ENCODE assay signal across 1 cellular context in genomic region chrX:94454159-94454558, GRCh38.
TF ChIP-seq lines count a peak whose summit lies in the region.

No MANE protein-coding gene starts in this region.

TF ChIP-seq in GM23338, 12 proteins besides CTCF, POLR2A, EP300 and RAD21 (continued from another document):
- TF ChIP-seq, protein P1, sequence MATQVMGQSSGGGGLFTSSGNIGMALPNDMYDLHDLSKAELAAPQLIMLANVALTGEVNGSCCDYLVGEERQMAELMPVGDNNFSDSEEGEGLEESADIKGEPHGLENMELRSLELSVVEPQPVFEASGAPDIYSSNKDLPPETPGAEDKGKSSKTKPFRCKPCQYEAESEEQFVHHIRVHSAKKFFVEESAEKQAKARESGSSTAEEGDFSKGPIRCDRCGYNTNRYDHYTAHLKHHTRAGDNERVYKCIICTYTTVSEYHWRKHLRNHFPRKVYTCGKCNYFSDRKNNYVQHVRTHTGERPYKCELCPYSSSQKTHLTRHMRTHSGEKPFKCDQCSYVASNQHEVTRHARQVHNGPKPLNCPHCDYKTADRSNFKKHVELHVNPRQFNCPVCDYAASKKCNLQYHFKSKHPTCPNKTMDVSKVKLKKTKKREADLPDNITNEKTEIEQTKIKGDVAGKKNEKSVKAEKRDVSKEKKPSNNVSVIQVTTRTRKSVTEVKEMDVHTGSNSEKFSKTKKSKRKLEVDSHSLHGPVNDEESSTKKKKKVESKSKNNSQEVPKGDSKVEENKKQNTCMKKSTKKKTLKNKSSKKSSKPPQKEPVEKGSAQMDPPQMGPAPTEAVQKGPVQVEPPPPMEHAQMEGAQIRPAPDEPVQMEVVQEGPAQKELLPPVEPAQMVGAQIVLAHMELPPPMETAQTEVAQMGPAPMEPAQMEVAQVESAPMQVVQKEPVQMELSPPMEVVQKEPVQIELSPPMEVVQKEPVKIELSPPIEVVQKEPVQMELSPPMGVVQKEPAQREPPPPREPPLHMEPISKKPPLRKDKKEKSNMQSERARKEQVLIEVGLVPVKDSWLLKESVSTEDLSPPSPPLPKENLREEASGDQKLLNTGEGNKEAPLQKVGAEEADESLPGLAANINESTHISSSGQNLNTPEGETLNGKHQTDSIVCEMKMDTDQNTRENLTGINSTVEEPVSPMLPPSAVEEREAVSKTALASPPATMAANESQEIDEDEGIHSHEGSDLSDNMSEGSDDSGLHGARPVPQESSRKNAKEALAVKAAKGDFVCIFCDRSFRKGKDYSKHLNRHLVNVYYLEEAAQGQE (IDR thresholded peaks at IDR 0.05; ENCODE audit: unreplicated experiment), result no peak
- TF ChIP-seq CREB1 (CRISPR knock-in tag; IDR thresholded peaks at IDR 0.05; ENCODE audit: low read depth) (no peak), STAT1 (IDR thresholded peaks at IDR 0.05; ENCODE audit: unreplicated experiment) (no peak), ZNF114 (CRISPR knock-in tag; IDR thresholded peaks at IDR 0.05) (no peak), ETS1 (IDR thresholded peaks at IDR 0.05) (no peak), EZH2 (IDR thresholded peaks at IDR 0.05; ENCODE audit: low read depth, unreplicated experiment) (no peak), POLR2AphosphoS5 (IDR thresholded peaks at IDR 0.05; ENCODE audit: low read depth) (no peak), NANOG (IDR thresholded peaks at IDR 0.05; ENCODE audit: borderline replicate concordance) (no peak)
TF ChIP-seq in GM23338: peak in this region for 0.
